Comparison of ENCODE assay signal across 18 cellular contexts in genomic region chr11:113192121-113192925, GRCh38.
DNase-seq lines count a peak whose midpoint lies in the region; ATAC-seq and TF ChIP-seq lines count a peak whose summit lies in the region.
"Had no signal": no experiment of that assay in that cellular context is flagged by ENCODE, and none has a peak within 500 bp of the region (broad histone marks: within the 10 kb centered on the region; RNA-seq: fewer than 3 reads in every experiment).

No MANE protein-coding gene starts in this region.

- H3K9ac ChIP-seq in neural progenitor cell, result no peak overlapping the region

- TF ChIP-seq CTCF in GM23338 (conservative IDR thresholded peaks at IDR 0.05; ENCODE audit: low read depth in 2 of 2) (no peak), neural progenitor cell (IDR thresholded peaks at IDR 0.05) (no peak)

- ATAC-seq in GM23338 (peak; percentile 57; the same call in 2 of the 3 replicates), GM18858 (IDR thresholded peaks at IDR 0.05; ENCODE audit: unreplicated experiment) (no peak), HG03095 (IDR thresholded peaks at IDR 0.05; ENCODE audit: unreplicated experiment) (no peak)
- ATAC-seq: activated T-cell treated with anti-CD3 and anti-CD28 coated beads, Interleukin-2, amount 50 U/mL, for 4 hours had no signal

- H3K4me1 Mint-ChIP-seq in GM23338 (peaks cover 9% of the 10 kb centered on the region), neural progenitor cell (peaks cover 26% of the 10 kb centered on the region)
- H3K4me1 Mint-ChIP-seq: central memory CD8-positive, alpha-beta T cell had no signal

- DNase-seq in GM23338 (ENCODE audit: low spot score) (no peak), NCI-H69 (lab: John Stamatoyannopoulos, UW) (peak; percentile 81), neural progenitor cell (ENCODE audit: low spot score) (peak; percentile 78), DMS114 treated with DMSO at 0.1 percent for 48 hours (lab: John Stamatoyannopoulos, UW; ENCODE audit: unreplicated experiment) (no peak)
- DNase-seq in stimulated activated CD4-positive, alpha-beta T cell treated with anti-CD3 and anti-CD28 coated beads, Interleukin-2, amount 100 ng/mL, for 24 hours, result no peak
- DNase-seq: activated CD4-positive, alpha-beta memory T cell treated with anti-CD3 and anti-CD28 coated beads for 36 hours; activated T-cell treated with anti-CD3 and anti-CD28 coated beads, Interleukin-2, amount 50 U/mL, for 4 hours; GOT3; left lung; naive B cell; NCI-H1694 treated with DMSO at 0.1 percent for 48 hours; NCI-H524; PC-9 had no signal

- H3K27me3 Mint-ChIP-seq in GM23338 (ENCODE audit: insufficient read depth, low read depth, poor library complexity), result peaks cover 3% of the 10 kb centered on the region
- peaks cover 9% of the 10 kb centered on the region for H3K27me3 Mint-ChIP-seq in neural progenitor cell (ENCODE audit: insufficient read depth, low read depth)

- no peaks in the 10 kb centered on the region for H3K9me3 Mint-ChIP-seq in GM23338
- H3K9me3 Mint-ChIP-seq in neural progenitor cell, result no peaks in the 10 kb centered on the region
- H3K9me3 Mint-ChIP-seq: activated CD4-positive, alpha-beta memory T cell treated with anti-CD3 and anti-CD28 coated beads for 36 hours; activated T-cell treated with anti-CD3 and anti-CD28 coated beads, Interleukin-2, amount 50 U/mL, for 4 hours; central memory CD8-positive, alpha-beta T cell; naive B cell had no signal

- H3K4me3 Mint-ChIP-seq in GM23338 (no peak overlapping the region), neural progenitor cell (no peak overlapping the region)
- H3K4me3 Mint-ChIP-seq: activated CD4-positive, alpha-beta memory T cell treated with anti-CD3 and anti-CD28 coated beads for 36 hours; activated naive CD8-positive, alpha-beta T cell; activated T-cell treated with anti-CD3 and anti-CD28 coated beads, Interleukin-2, amount 50 U/mL, for 4 hours; central memory CD8-positive, alpha-beta T cell; naive B cell had no signal

- H3K27ac Mint-ChIP-seq in GM23338 (no peak overlapping the region), neural progenitor cell (no peak overlapping the region)
- H3K27ac Mint-ChIP-seq: activated CD4-positive, alpha-beta memory T cell treated with anti-CD3 and anti-CD28 coated beads for 36 hours; activated naive CD8-positive, alpha-beta T cell; naive B cell had no signal

- peak overlapping the region; percentile 81 for H2AFZ ChIP-seq in GM23338
- no peak overlapping the region for H2AFZ ChIP-seq in neural progenitor cell (replicated peaks)
- H2AFZ ChIP-seq: PC-9 had no signal

- H3K79me2 ChIP-seq in GM23338 (replicated peaks; ENCODE audit: insufficient read depth) (no peaks in the 10 kb centered on the region), neural progenitor cell (ENCODE audit: low read depth) (no peaks in the 10 kb centered on the region)

- H4K20me1 ChIP-seq in GM23338 (replicated peaks; ENCODE audit: insufficient read depth) (no peaks in the 10 kb centered on the region), neural progenitor cell (ENCODE audit: low read depth) (no peaks in the 10 kb centered on the region)

- H3K9me3 ChIP-seq in ectodermal cell (ENCODE audit: control insufficient read depth, low read length) (no peaks in the 10 kb centered on the region), neural progenitor cell (ENCODE audit: low read depth) (no peaks in the 10 kb centered on the region)
- H3K9me3 ChIP-seq: left lung had no signal

- no peaks in the 10 kb centered on the region for H3F3A ChIP-seq in GM23338 (replicated peaks; ENCODE audit: low read depth)
- peaks cover 19% of the 10 kb centered on the region for H3F3A ChIP-seq in neural progenitor cell (ENCODE audit: low read depth)

- WGBS in ectodermal cell, 2 experiments, result 73 to 77% methylated on average over 8 of the region's 8 CpGs

- peaks cover 10% of the 10 kb centered on the region; the same call in 1 of the 2 replicates for H3K4me1 ChIP-seq in GM23338 (ENCODE audit: insufficient read depth)
- H3K4me1 ChIP-seq in ectodermal cell (ENCODE audit: control insufficient read depth, insufficient read depth, low read length), result peaks cover 16% of the 10 kb centered on the region
- peaks cover 26% of the 10 kb centered on the region for H3K4me1 ChIP-seq in neural progenitor cell

- no peaks in the 10 kb centered on the region for H3K36me3 Mint-ChIP-seq in GM23338 (ENCODE audit: low read depth)
- no peaks in the 10 kb centered on the region for H3K36me3 Mint-ChIP-seq in neural progenitor cell
- H3K36me3 Mint-ChIP-seq: activated CD4-positive, alpha-beta memory T cell treated with anti-CD3 and anti-CD28 coated beads for 36 hours; activated naive CD8-positive, alpha-beta T cell; naive B cell had no signal

- H3K9me2 ChIP-seq in GM23338 (ENCODE audit: insufficient read depth), result no peaks in the 10 kb centered on the region

- H3K27me3 ChIP-seq in GM23338 (ENCODE audit: insufficient read depth), result no peaks in the 10 kb centered on the region
- H3K27me3 ChIP-seq in ectodermal cell (ENCODE audit: control insufficient read depth, insufficient read depth, low read length, poor library complexity, severe bottlenecking), result no peaks in the 10 kb centered on the region
- no peaks in the 10 kb centered on the region for H3K27me3 ChIP-seq in neural progenitor cell
- H3K27me3 ChIP-seq: left lung had no signal

- no peak overlapping the region for H3K27ac ChIP-seq in GM23338 (ENCODE audit: low read depth)
- H3K27ac ChIP-seq in ectodermal cell (ENCODE audit: insufficient read depth, low read depth, low read length, poor library complexity, severe bottlenecking), result peak overlapping the region; percentile 4
- peak overlapping the region; percentile 40 for H3K27ac ChIP-seq in neural progenitor cell
- H3K27ac ChIP-seq: left lung had no signal

- H3K4me2 ChIP-seq in GM23338, result no peak overlapping the region
- H3K4me2 ChIP-seq in neural progenitor cell, result peak overlapping the region; percentile 63

- H3K4me3 ChIP-seq in GM23338, result no peak overlapping the region
- H3K4me3 ChIP-seq in ectodermal cell (ENCODE audit: insufficient read depth, low read depth, low read length), result no peak overlapping the region
- H3K4me3 ChIP-seq in neural progenitor cell, result peak overlapping the region; percentile 7
- H3K4me3 ChIP-seq: left lung, PC-9 had no signal

- no peaks in the 10 kb centered on the region for H3K36me3 ChIP-seq in GM23338 (ENCODE audit: insufficient read depth)
- no peaks in the 10 kb centered on the region for H3K36me3 ChIP-seq in ectodermal cell (ENCODE audit: control insufficient read depth, insufficient read depth, low read length)
- H3K36me3 ChIP-seq in neural progenitor cell, result no peaks in the 10 kb centered on the region
- H3K36me3 ChIP-seq: left lung had no signal

TF ChIP-seq in GM23338, 12 proteins besides CTCF, POLR2A, EP300 and RAD21:
- TF ChIP-seq POLR2AphosphoS5 (IDR thresholded peaks at IDR 0.05; ENCODE audit: low read depth) (no peak), ETS1 (IDR thresholded peaks at IDR 0.05) (no peak), ZNF331 (CRISPR knock-in tag; IDR thresholded peaks at IDR 0.05; ENCODE audit: low read depth) (no peak), CREB1 (CRISPR knock-in tag; IDR thresholded peaks at IDR 0.05; ENCODE audit: low read depth) (no peak), ZNF114 (CRISPR knock-in tag; IDR thresholded peaks at IDR 0.05) (no peak), REST (IDR thresholded peaks at IDR 0.05; ENCODE audit: unreplicated experiment) (no peak), JUNB (IDR thresholded peaks at IDR 0.05; ENCODE audit: unreplicated experiment) (no peak), STAT1 (IDR thresholded peaks at IDR 0.05; ENCODE audit: unreplicated experiment) (no peak), NANOG (IDR thresholded peaks at IDR 0.05; ENCODE audit: borderline replicate concordance) (no peak)

Comparison
In these comparisons a context has a peak if more than half of its experiments do, and no peak if none do; other contexts are left out.
1. DNase-seq: peak in NCI-H69 (single experiment) and neural progenitor cell (single experiment); none in GM23338 (single experiment), DMS114 treated with DMSO at 0.1 percent for 48 hours (single experiment) and stimulated activated CD4-positive, alpha-beta T cell treated with anti-CD3 and anti-CD28 coated beads, Interleukin-2, amount 100 ng/mL, for 24 hours (0 of 2).